In the genomic region with DNA sequence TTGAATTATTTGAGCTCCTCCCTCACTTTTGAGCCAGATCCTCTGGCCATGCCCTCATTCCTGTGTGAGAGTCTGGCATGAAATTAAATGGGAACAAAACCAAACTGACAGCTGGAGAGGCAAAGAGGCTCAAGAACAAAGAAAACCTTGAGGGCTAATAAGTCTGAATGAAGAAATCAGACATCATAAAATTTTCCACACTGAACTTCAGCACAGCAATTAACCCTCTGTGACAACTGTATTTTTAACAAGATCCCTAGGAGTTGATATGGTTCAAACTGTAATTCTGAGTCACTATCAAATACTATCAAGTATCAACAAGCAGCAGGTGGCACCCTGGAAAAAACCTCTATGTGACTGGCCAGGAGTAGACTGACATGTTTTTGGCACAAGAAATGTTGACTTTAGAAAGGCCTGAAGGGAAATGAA, we compare ENCODE assay signal across 10 cellular contexts.
DNase-seq lines count a peak whose midpoint lies in the region; ATAC-seq and TF ChIP-seq lines count a peak whose summit lies in the region.
"Had no signal": no experiment of that assay in that cellular context is flagged by ENCODE, and none has a peak within 500 bp of the region (broad histone marks: within the 10 kb centered on the region; RNA-seq: fewer than 3 reads in every experiment).

No MANE protein-coding gene starts in this region.

- H3K27ac ChIP-seq in WERI-Rb-1 (peak overlapping the region; percentile 50), upper lobe of right lung (no peak overlapping the region)
- H3K27ac ChIP-seq: SJSA1 had no signal

- H3K4me1 ChIP-seq in upper lobe of right lung = peaks cover 15% of the 10 kb centered on the region

- H3K9me3 ChIP-seq in WERI-Rb-1 (ENCODE audit: severe bottlenecking) (no peaks in the 10 kb centered on the region), upper lobe of right lung (no peaks in the 10 kb centered on the region)

- intact Hi-C loops in left ventricle myocardium superior (cut with micrococcal nuclease) (loop anchor here (10.0 kb wide), 1 partner anchor 149 kb away; no protein-coding TSS in a partner anchor), upper lobe of right lung (cut with DNase I) (no loop called here), posterior cingulate gyrus (cut with DNase I) (no loop called here)

- no peak overlapping the region for H3K4me3 ChIP-seq in WERI-Rb-1 (ENCODE audit: low read depth, low read length)
- no peak overlapping the region for H3K4me3 ChIP-seq in upper lobe of right lung
- H3K4me3 ChIP-seq: SJSA1 had no signal

- no peak for TF ChIP-seq CTCF in WERI-Rb-1 (IDR thresholded peaks at IDR 0.05; ENCODE audit: low read depth, low read length)
- no peak for TF ChIP-seq CTCF in upper lobe of right lung (IDR thresholded peaks at IDR 0.05)

- H3K36me3 ChIP-seq in WERI-Rb-1 (peaks cover 21% of the 10 kb centered on the region), upper lobe of right lung (peaks cover 7% of the 10 kb centered on the region)

- ATAC-seq in left ventricle myocardium superior (peak; percentile 90), upper lobe of right lung (peak; percentile 27), HG03280 (IDR thresholded peaks at IDR 0.05; ENCODE audit: unreplicated experiment) (no peak)

- DNase-seq in NCI-H82 (lab: John Stamatoyannopoulos, UW) = peak; percentile 20
- no peak for DNase-seq in NCI-H82 treated with DMSO at 0.1 percent for 48 hours (lab: John Stamatoyannopoulos, UW; ENCODE audit: unreplicated experiment)
- no peak for DNase-seq in WERI-Rb-1
- DNase-seq in left ventricle myocardium superior = no peak
- DNase-seq in upper lobe of right lung = no peak
- no peak for DNase-seq in iPS-NIHi7 (ENCODE audit: extremely low spot score)
- DNase-seq in posterior cingulate gyrus = no peak
- DNase-seq: cortex of kidney had no signal

- H3K27me3 ChIP-seq in WERI-Rb-1 (ENCODE audit: insufficient read depth, low read depth, severe bottlenecking) (no peaks in the 10 kb centered on the region), upper lobe of right lung (no peaks in the 10 kb centered on the region)
- H3K27me3 ChIP-seq: SJSA1 had no signal
